In the genomic region with DNA sequence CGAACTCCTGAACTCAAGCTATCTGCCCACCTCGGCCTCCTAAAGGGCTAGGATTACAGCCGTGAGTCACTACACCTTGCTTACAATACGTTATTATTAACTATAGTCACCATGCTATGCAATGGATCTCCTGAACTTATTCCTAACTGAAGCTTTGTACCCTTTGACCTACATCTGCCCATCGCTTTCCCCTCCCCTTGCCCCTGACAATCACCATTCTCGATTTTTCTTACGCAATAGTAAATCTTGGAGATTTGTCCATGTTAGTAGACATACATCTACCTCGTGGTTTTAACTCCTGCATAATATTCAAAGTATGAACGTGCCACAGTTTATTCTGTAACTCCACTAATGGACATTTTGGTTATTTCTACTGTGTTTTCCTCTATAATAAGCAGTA, we compare ENCODE assay signal across 28 cellular contexts.
"Had no signal": no experiment of that assay in that cellular context is flagged by ENCODE, and none has a peak within 500 bp of the region (broad histone marks: within the 10 kb centered on the region; RNA-seq: fewer than 3 reads in every experiment).

No MANE protein-coding gene starts in this region.

- H3K4me2 ChIP-seq: neural progenitor cell had no signal

- H3K27me3 ChIP-seq: neural progenitor cell, ovary, right atrium auricular region, suprapubic skin, tibial nerve, uterus had no signal

- H3K27ac ChIP-seq: left ventricle myocardium inferior, neural progenitor cell, neutrophil, ovary, right atrium auricular region, skin epidermis, suprapubic skin, tibial nerve, uterus had no signal

- H3K4me3 Mint-ChIP-seq: immature natural killer cell; mesothelial cell of epicardium; naive B cell; natural killer cell; nephron progenitor cell; neural progenitor cell; stimulated activated naive CD8-positive, alpha-beta T cell treated with anti-CD3 and anti-CD28 coated beads, Interleukin-15, Interleukin-2, amounts not matched to agents 100 ng/mL and 50 ng/mL, for 24 hours; type B pancreatic cell had no signal

- H3K9ac ChIP-seq: neural progenitor cell had no signal

- H2AFZ ChIP-seq: neural progenitor cell had no signal

- FAIRE-seq: islet of Langerhans had no signal

- H3K36me3 Mint-ChIP-seq: immature natural killer cell, mesothelial cell of epicardium, natural killer cell, neural progenitor cell, type B pancreatic cell had no signal

- H3K4me3 ChIP-seq: left ventricle myocardium inferior, lung, neural progenitor cell, ovary, right atrium auricular region, skin epidermis, suprapubic skin, tibial nerve, uterus had no signal

- H3K9me3 Mint-ChIP-seq: immature natural killer cell; mesothelial cell of epicardium; naive B cell; natural killer cell; nephron progenitor cell; neural progenitor cell; stimulated activated naive CD8-positive, alpha-beta T cell treated with anti-CD3 and anti-CD28 coated beads, Interleukin-15, Interleukin-2, amounts not matched to agents 100 ng/mL and 50 ng/mL, for 24 hours; type B pancreatic cell had no signal

- H3K36me3 ChIP-seq: left ventricle myocardium inferior, neural progenitor cell, neutrophil, ovary, right atrium auricular region, suprapubic skin, tibial nerve, uterus had no signal

- H3K27ac Mint-ChIP-seq: immature natural killer cell; mesothelial cell of epicardium; naive B cell; natural killer cell; nephron progenitor cell; neural progenitor cell; progenitor cell of endocrine pancreas; stimulated activated naive CD8-positive, alpha-beta T cell treated with anti-CD3 and anti-CD28 coated beads, Interleukin-15, Interleukin-2, amounts not matched to agents 100 ng/mL and 50 ng/mL, for 24 hours; type B pancreatic cell had no signal

- H3K4me1 Mint-ChIP-seq: immature natural killer cell, mesothelial cell of epicardium, naive B cell, natural killer cell, nephron progenitor cell, neural progenitor cell had no signal

- H3K4me1 ChIP-seq: left ventricle myocardium inferior, neural progenitor cell, right atrium auricular region, suprapubic skin, tibial nerve, uterus had no signal

- ATAC-seq: natural killer cell, sciatic nerve had no signal

- H3K9me3 ChIP-seq: left ventricle myocardium inferior, neutrophil, ovary, right atrium auricular region, suprapubic skin, tibial nerve, uterus had no signal

- DNase-seq: hypothalamus; immature natural killer cell; left ventricle myocardium inferior; mesendoderm; naive B cell; natural killer cell; nephron progenitor cell; occipital lobe; ovary; stimulated activated CD4-positive, alpha-beta T cell treated with anti-CD3 and anti-CD28 coated beads, Interleukin-12 subunit alpha, Interleukin-12 subunit beta, amount 100 ng/mL, for 4 hours; stimulated activated CD4-positive, alpha-beta T cell treated with anti-CD3 and anti-CD28 coated beads, Interleukin-15, amount 100 ng/mL, for 24 hours; stimulated activated CD4-positive, alpha-beta T cell treated with anti-CD3 and anti-CD28 coated beads, Interleukin-2, amount 100 ng/mL, for 24 hours; stimulated activated CD4-positive, alpha-beta T cell treated with anti-CD3 and anti-CD28 coated beads, Interleukin-4, amount 100 ng/mL, for 1 hour; stimulated activated naive CD4-positive, alpha-beta T cell; uterus had no signal
